In genomic region chr7:88480901-88481300, GRCh38 we compare ENCODE assay signal across 18 cellular contexts.
DNase-seq lines count a peak whose midpoint lies in the region; ATAC-seq and TF ChIP-seq lines count a peak whose summit lies in the region.
"Had no signal": no experiment of that assay in that cellular context is flagged by ENCODE, and none has a peak within 500 bp of the region (broad histone marks: within the 10 kb centered on the region; RNA-seq: fewer than 3 reads in every experiment).

No MANE protein-coding gene starts in this region.

- no peak overlapping the region for H3K4me3 ChIP-seq in transverse colon
- H3K4me3 ChIP-seq in MM.1S (ENCODE audit: low read length) = no peak overlapping the region
- H3K4me3 ChIP-seq: stomach had no signal

- ATAC-seq in left cardiac atrium (no peak), Right ventricle myocardium superior (ENCODE audit: poor library complexity) (no peak), GM21723 (IDR thresholded peaks at IDR 0.05; ENCODE audit: unreplicated experiment) (no peak)
- ATAC-seq: HepG2 had no signal

- intact Hi-C loops in left cardiac atrium (cut with DNase I) = no loop called here
- intact Hi-C loops in Right ventricle myocardium superior (cut with DNase I) = no loop called here
- intact Hi-C loops in transverse colon (cut with DNase I; ENCODE audit: low total_unique reads) = no loop called here

- H3K36me3 ChIP-seq in transverse colon (no peaks in the 10 kb centered on the region), MM.1S (replicated peaks; ENCODE audit: insufficient read depth, low read length) (no peaks in the 10 kb centered on the region)
- H3K36me3 ChIP-seq: neutrophil, stomach had no signal

- no peaks in the 10 kb centered on the region for H3F3A ChIP-seq in MM.1S (ENCODE audit: insufficient read depth, low read length)

- no peak overlapping the region for H2AFZ ChIP-seq in MM.1S (ENCODE audit: low read length)

- H3K27me3 ChIP-seq in transverse colon (no peaks in the 10 kb centered on the region), MM.1S (replicated peaks; ENCODE audit: insufficient read depth, low read length) (no peaks in the 10 kb centered on the region)
- H3K27me3 ChIP-seq: neutrophil, stomach had no signal

- H3K27ac ChIP-seq in transverse colon (no peak overlapping the region), MM.1S (ENCODE audit: low read length) (no peak overlapping the region)
- H3K27ac ChIP-seq: epithelial cell of prostate, neutrophil, stomach had no signal

- H3K9me2 ChIP-seq in MM.1S (replicated peaks; ENCODE audit: insufficient read depth, low read length) = no peaks in the 10 kb centered on the region

- DNase-seq in left cardiac atrium = peak; percentile 24
- DNase-seq in Right ventricle myocardium superior = no peak
- peak; percentile 93 for DNase-seq in cerebellar cortex (ENCODE audit: low spot score)
- peak; percentile 15 for DNase-seq in left kidney (ENCODE audit: low read depth, low spot score)
- DNase-seq in transverse colon = peak; percentile 42
- DNase-seq in MM.1S = no peak
- DNase-seq in SK-N-DZ (ENCODE audit: low spot score) = no peak
- DNase-seq: amniotic stem cell; CD4-positive, alpha-beta T cell; NCI-H1930; NCI-H510A; OCI-M1; stimulated activated CD4-positive, alpha-beta T cell treated with anti-CD3 and anti-CD28 coated beads, Interleukin-1b, Interleukin-23, amount 100 ng/mL, for 48 hours; stomach had no signal

- no peaks in the 10 kb centered on the region for H3K79me2 ChIP-seq in MM.1S (ENCODE audit: low read length)

- no peak for TF ChIP-seq EP300 in transverse colon (IDR thresholded peaks at IDR 0.05; ENCODE audit: low read depth)

- in situ Hi-C loops in transverse colon (cut with MboI; ENCODE audit: low pct_ligation_motif_present in 1 of 4, low pct_unique_long_range_greater_than_20kb in 1 of 4, low sequenced_read_pairs in 3 of 4) = no loop called here

- H3K9me3 ChIP-seq in transverse colon (no peaks in the 10 kb centered on the region), MM.1S (replicated peaks; ENCODE audit: insufficient read depth, low read length) (no peaks in the 10 kb centered on the region)
- H3K9me3 ChIP-seq: neutrophil, stomach had no signal

- no peaks in the 10 kb centered on the region for H4K20me1 ChIP-seq in MM.1S (ENCODE audit: insufficient read depth, low read length)

- H3K4me2 ChIP-seq in MM.1S (ENCODE audit: low read depth, low read length) = no peak overlapping the region

- TF ChIP-seq CTCF in transverse colon (IDR thresholded peaks at IDR 0.05) (no peak), MM.1S (IDR thresholded peaks at IDR 0.05; ENCODE audit: low read length) (no peak)

- no peak for TF ChIP-seq POLR2A in transverse colon (IDR thresholded peaks at IDR 0.05)

- no peak overlapping the region for H3K9ac ChIP-seq in MM.1S (ENCODE audit: low read length)

- H3K4me1 ChIP-seq in transverse colon (peaks cover 0 to 3% (median 0%) of the 10 kb centered on the region in 4 donors), MM.1S (ENCODE audit: low read length) (no peaks in the 10 kb centered on the region)
- H3K4me1 ChIP-seq: stomach had no signal

Comparison
In these comparisons a context has a peak if more than half of its experiments do, and no peak if none do; other contexts are left out.
1. DNase-seq: peak in left cardiac atrium (single experiment), cerebellar cortex (single experiment), left kidney (single experiment) and transverse colon (single experiment); none in Right ventricle myocardium superior (single experiment), MM.1S (single experiment) and SK-N-DZ (single experiment).